Comparison of ENCODE assay signal across 9 cellular contexts in genomic region chr10:125156739-125157472, GRCh38. TPM values are rescaled to one million over a fixed set of nuclear protein-coding genes. Genes with fewer than 3 reads are reported as not detected.
DNase-seq lines count a peak whose midpoint lies in the region; ATAC-seq and TF ChIP-seq lines count a peak whose summit lies in the region.
"Had no signal": no experiment of that assay in that cellular context is flagged by ENCODE, and none has a peak within 500 bp of the region (broad histone marks: within the 10 kb centered on the region; RNA-seq: fewer than 3 reads in every experiment).

No MANE protein-coding gene starts in this region.

- CTCF ChIA-PET in Panc1 (lab: Charles Lee): interaction anchor here (0.6 kb wide), 1 partner anchor 39 kb away, joined by 6 read pairs; no protein-coding TSS in a partner anchor
- CTCF ChIA-PET in activated CD4-positive, alpha-beta memory T cell treated with anti-CD3 and anti-CD28 coated beads, Interleukin-2, amount 10 ng/mL, durations not matched to agents 7 days and 5 days (lab: Charles Lee): no interaction called here

- ATAC-seq in DND-41 (ENCODE audit: insufficient read depth, low read depth) (no peak), Panc1 (no peak), psoas muscle (no peak), HG02798 (IDR thresholded peaks at IDR 0.05; ENCODE audit: poor library complexity, unreplicated experiment) (no peak), GM19023 (IDR thresholded peaks at IDR 0.05; ENCODE audit: unreplicated experiment) (no peak)
- ATAC-seq: GM12878 had no signal

- peak overlapping the region; percentile 97 for H3K4me3 Mint-ChIP-seq in glutamatergic neuron (ENCODE audit: unreplicated experiment)
- H3K4me3 Mint-ChIP-seq in activated CD4-positive, alpha-beta memory T cell treated with anti-CD3 and anti-CD28 coated beads, Interleukin-2, amount 10 ng/mL, durations not matched to agents 7 days and 5 days: no peak overlapping the region

- H3K27ac ChIP-seq in DND-41 (ENCODE audit: low read length) (no peak overlapping the region), Panc1 (ENCODE audit: low read length) (peak overlapping the region; percentile 97), psoas muscle (peak overlapping the region; percentile 98)

- peak overlapping the region; percentile 96 for H3K27ac Mint-ChIP-seq in glutamatergic neuron (ENCODE audit: unreplicated experiment)
- H3K27ac Mint-ChIP-seq in activated CD4-positive, alpha-beta memory T cell treated with anti-CD3 and anti-CD28 coated beads, Interleukin-2, amount 10 ng/mL, durations not matched to agents 7 days and 5 days: no peak overlapping the region

- H3K4me1 Mint-ChIP-seq in glutamatergic neuron (ENCODE audit: low read depth, unreplicated experiment): peaks cover 54% of the 10 kb centered on the region
- H3K4me1 Mint-ChIP-seq in activated CD4-positive, alpha-beta memory T cell treated with anti-CD3 and anti-CD28 coated beads, Interleukin-2, amount 10 ng/mL, durations not matched to agents 7 days and 5 days: peaks cover 4% of the 10 kb centered on the region

- H3K79me2 ChIP-seq in DND-41 (ENCODE audit: insufficient read depth, low read length): peaks cover 75% of the 10 kb centered on the region

- DNase-seq in DND-41 (no peak), Panc1 (ENCODE audit: low read depth, low spot score) (no peak), glutamatergic neuron (no peak), psoas muscle (no peak)
- DNase-seq in activated CD4-positive, alpha-beta memory T cell treated with anti-CD3 and anti-CD28 coated beads, Interleukin-2, amount 10 ng/mL, durations not matched to agents 7 days and 5 days: no peak
- DNase-seq in activated effector memory CD4-positive, alpha-beta T cell treated with Interleukin-2 at 50 U/mL for 16 hours: no peak

- 0 out of 2 replicates have a peak overlapping the region, but pooled peaks have one; percentile 75 for H3K9ac ChIP-seq in DND-41 (ENCODE audit: low read depth, low read length)

- intact Hi-C loops in Panc1 (cut with micrococcal nuclease; ENCODE audit: unreplicated experiment) (loop anchor here (10.0 kb wide), 1 partner anchor 72 kb away; no protein-coding TSS in a partner anchor), psoas muscle (cut with DNase I) (loop anchor here (5.0 kb wide), 2 partner anchors 35 to 95 kb away; no protein-coding TSS in a partner anchor)

- BruUV-seq in Panc1 (replicated peaks; lab: Mats Ljungman, UMichigan): no TSS peak

- H3K4me2 ChIP-seq in DND-41 (ENCODE audit: insufficient read depth, low read length): peak overlapping the region; percentile 67; the same call in 1 of the 2 replicates

- H3K27me3 ChIP-seq in DND-41 (ENCODE audit: insufficient read depth, low read length, poor library complexity): peaks cover 2% of the 10 kb centered on the region
- H3K27me3 ChIP-seq in Panc1 (ENCODE audit: control insufficient read depth, insufficient read depth, low read length): no peaks in the 10 kb centered on the region
- no peaks in the 10 kb centered on the region for H3K27me3 ChIP-seq in psoas muscle (ENCODE audit: insufficient read depth in 3 of 3, low read length in 2 of 3)

- H3K9me3 ChIP-seq in DND-41 (ENCODE audit: insufficient read depth, low read length, severe bottlenecking) (no peaks in the 10 kb centered on the region), Panc1 (ENCODE audit: control insufficient read depth, insufficient read depth, low read depth, low read length) (no peaks in the 10 kb centered on the region), psoas muscle (no peaks in the 10 kb centered on the region)

- 17 to 22% (median 21%) methylated on average over 13 of the region's 13 CpGs for WGBS in psoas muscle, 3 donors

- no peaks in the 10 kb centered on the region for H3K36me3 Mint-ChIP-seq in glutamatergic neuron (ENCODE audit: unreplicated experiment)
- H3K36me3 Mint-ChIP-seq in activated CD4-positive, alpha-beta memory T cell treated with anti-CD3 and anti-CD28 coated beads, Interleukin-2, amount 10 ng/mL, durations not matched to agents 7 days and 5 days (ENCODE audit: low read depth): no peaks in the 10 kb centered on the region

- H3K4me1 ChIP-seq in DND-41 (ENCODE audit: insufficient read depth, low read length) (peaks cover 25% of the 10 kb centered on the region), Panc1 (ENCODE audit: control insufficient read depth, insufficient read depth, low read length) (peaks cover 59% of the 10 kb centered on the region), psoas muscle (peaks cover 58% of the 10 kb centered on the region)

- H3K4me3 ChIP-seq in DND-41 (ENCODE audit: low read depth in 1 of 2, low read length in 2 of 2) (no peak overlapping the region), Panc1 (ENCODE audit: low read depth in 2 of 2, low read length in 2 of 2) (peak overlapping the region; percentile 83 to 85), psoas muscle (peak overlapping the region; percentile 93)
- H3K4me3 ChIP-seq: GM12878 had no signal

- peaks cover 53% of the 10 kb centered on the region for H4K20me1 ChIP-seq in DND-41 (ENCODE audit: insufficient read depth, low read length)

- TF ChIP-seq CTCF in DND-41 (IDR thresholded peaks at IDR 0.05; ENCODE audit: borderline replicate concordance, extremely low read depth, low read length, poor library complexity, severe bottlenecking) (no peak), Panc1 (IDR thresholded peaks at IDR 0.05) (no peak), glutamatergic neuron (IDR thresholded peaks at IDR 0.05; ENCODE audit: partially characterized antibody, unreplicated experiment) (no peak), psoas muscle (IDR thresholded peaks at IDR 0.05) (no peak)

- H3K36me3 ChIP-seq in DND-41 (ENCODE audit: insufficient read depth, low read length) (peaks cover 5% of the 10 kb centered on the region; the same call in 1 of the 2 replicates), Panc1 (ENCODE audit: control insufficient read depth, insufficient read depth, low read length) (peaks cover 7% of the 10 kb centered on the region), psoas muscle (ENCODE audit: insufficient read depth in 1 of 2, low read depth in 1 of 2) (no peaks in the 10 kb centered on the region)

- H2AFZ ChIP-seq in DND-41 (ENCODE audit: low read depth, low read length): no peak overlapping the region

- H3K27me3 Mint-ChIP-seq in glutamatergic neuron (ENCODE audit: unreplicated experiment): peaks cover 18% of the 10 kb centered on the region
- peaks cover 59% of the 10 kb centered on the region for H3K27me3 Mint-ChIP-seq in activated CD4-positive, alpha-beta memory T cell treated with anti-CD3 and anti-CD28 coated beads, Interleukin-2, amount 10 ng/mL, durations not matched to agents 7 days and 5 days

- peaks cover 8% of the 10 kb centered on the region for H3K9me3 Mint-ChIP-seq in glutamatergic neuron (ENCODE audit: unreplicated experiment)
- no peaks in the 10 kb centered on the region for H3K9me3 Mint-ChIP-seq in activated CD4-positive, alpha-beta memory T cell treated with anti-CD3 and anti-CD28 coated beads, Interleukin-2, amount 10 ng/mL, durations not matched to agents 7 days and 5 days

- in situ Hi-C loops in Panc1 (cut with HindIII; ENCODE audit: low pct_unique_long_range_greater_than_20kb, low sequenced_read_pairs): no loop called here

- POLR2A ChIA-PET in Panc1 (lab: Charles Lee): interaction anchor here (0.7 to 1.2 kb wide), 2 partner anchors 35 to 72 kb away, joined by 8 to 11 read pairs; no protein-coding TSS in a partner anchor
- POLR2A ChIA-PET in activated CD4-positive, alpha-beta memory T cell treated with anti-CD3 and anti-CD28 coated beads, Interleukin-2, amount 10 ng/mL, durations not matched to agents 7 days and 5 days (lab: Charles Lee): no interaction called here

RNA-seq across cellular contexts. Expression of gene CTBP2, which starts 3.5 kb away (rescaled TPM):
- total RNA-seq in Panc1 (2021; ENCODE audit: unreplicated experiment) (125 TPM), glutamatergic neuron (ENCODE audit: unreplicated experiment) (174 TPM), psoas muscle (10 to 100 TPM; 31.8 to 49.8 (median 33.8) TPM)
- 188 TPM for polyA plus RNA-seq in Panc1 (2012; ENCODE audit: insufficient read length)
- polyA plus RNA-seq in psoas muscle: 10 to 100 TPM; 14.7 to 41.8 (median 15.2) TPM
- under 1 TPM; 0.15 to 0.43 TPM for total RNA-seq in activated CD4-positive, alpha-beta memory T cell treated with anti-CD3 and anti-CD28 coated beads, Interleukin-2, amount 10 ng/mL, durations not matched to agents 7 days and 5 days

Comparison
In these comparisons a context has a peak if more than half of its experiments do, and no peak if none do; other contexts are left out.
1. H3K4me3 ChIP-seq: peak in Panc1 (2 of 2) and psoas muscle (single experiment); none in DND-41 (0 of 2).
2. RNA of gene CTBP2, which starts 3.5 kb away (total RNA-seq): 174 TPM in glutamatergic neuron (single experiment), 125 TPM in Panc1 (single experiment) and 31.8 to 49.8 TPM in psoas muscle; 0.15 to 0.43 TPM in activated CD4-positive, alpha-beta memory T cell treated with anti-CD3 and anti-CD28 coated beads, Interleukin-2, amount 10 ng/mL, durations not matched to agents 7 days and 5 days; every median in the first group is over 10 times any median in the second.